In the genomic region with DNA sequence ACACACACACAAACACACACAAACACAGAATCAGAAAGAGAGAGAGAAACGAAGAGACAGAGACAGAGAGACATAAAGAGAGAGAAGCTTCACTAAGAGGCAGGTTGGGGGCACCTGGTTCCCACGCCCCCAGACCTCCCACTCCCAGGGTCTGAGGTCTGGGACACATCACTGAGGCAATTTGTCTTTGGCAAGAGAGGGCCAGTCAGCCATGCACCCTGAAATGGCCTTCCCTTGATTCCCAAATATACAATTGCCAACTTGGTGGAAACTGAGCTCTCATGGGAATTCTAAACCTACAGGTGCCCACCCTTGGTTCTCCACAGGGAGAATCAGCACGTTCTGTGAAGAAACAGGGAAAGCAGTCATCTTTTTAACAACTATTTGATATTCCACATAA, we compare ENCODE assay signal across 15 cellular contexts.
"Had no signal": no experiment of that assay in that cellular context is flagged by ENCODE, and none has a peak within 500 bp of the region (broad histone marks: within the 10 kb centered on the region; RNA-seq: fewer than 3 reads in every experiment).

No MANE protein-coding gene starts in this region.

- H3K79me2 ChIP-seq: parathyroid adenoma had no signal

- H3K4me1 Mint-ChIP-seq: activated naive CD8-positive, alpha-beta T cell treated with anti-CD3 and anti-CD28 coated beads, Interleukin-2, amount 50 U/mL, for 24 hours; central memory CD8-positive, alpha-beta T cell; memory B cell; stimulated activated naive B cell treated with anti-CD40 and anti-IgM and Interleukin-4, amounts not matched to agents 10 μg/mL and 1 μg/mL and 100 μg/mL, for 72 hours had no signal

- DNase-seq: activated CD4-positive, alpha-beta T cell treated with anti-CD3 and anti-CD28 coated beads for 48 hours; activated naive CD4-positive, alpha-beta T cell treated with Interleukin-2 at 50 U/mL for 16 hours; activated naive CD8-positive, alpha-beta T cell treated with anti-CD3 and anti-CD28 coated beads, Interleukin-2, amount 50 U/mL, for 24 hours; stimulated activated CD4-positive, alpha-beta T cell treated with anti-CD3 and anti-CD28 coated beads, Interleukin-2, amount 100 ng/mL, for 24 hours; stimulated activated naive B cell treated with anti-CD40 and anti-IgM and Interleukin-4, amounts not matched to agents 10 μg/mL and 1 μg/mL and 100 μg/mL, for 72 hours had no signal

- H3K9me3 ChIP-seq: suprapubic skin had no signal

- H3K4me3 ChIP-seq: suprapubic skin had no signal

- H3K9me3 Mint-ChIP-seq: activated naive CD8-positive, alpha-beta T cell treated with anti-CD3 and anti-CD28 coated beads, Interleukin-2, amount 50 U/mL, for 24 hours; central memory CD8-positive, alpha-beta T cell; dendritic cell treated with granulocyte-macrophage colony-stimulating factor and Interleukin-4, amounts not matched to agents 40 ng/mL and 50 ng/mL, for 4 days; memory B cell; neural crest cell; stimulated activated naive B cell treated with anti-CD40 and anti-IgM and Interleukin-4, amounts not matched to agents 10 μg/mL and 1 μg/mL and 100 μg/mL, for 72 hours; T-helper 1 cell treated with Interleukin-12 subunit alpha and Interleukin-12 subunit beta and Interleukin-4 antibody, amounts not matched to agents 30 μg/mL and 1 μg/mL, for 36 hours; WTC11 had no signal

- H3K4me1 ChIP-seq: parathyroid adenoma had no signal

- H3K4me3 Mint-ChIP-seq: activated naive CD8-positive, alpha-beta T cell treated with anti-CD3 and anti-CD28 coated beads, Interleukin-2, amount 50 U/mL, for 24 hours; central memory CD8-positive, alpha-beta T cell; dendritic cell treated with granulocyte-macrophage colony-stimulating factor and Interleukin-4, amounts not matched to agents 40 ng/mL and 50 ng/mL, for 4 days; memory B cell; neural crest cell; stimulated activated naive B cell treated with anti-CD40 and anti-IgM and Interleukin-4, amounts not matched to agents 10 μg/mL and 1 μg/mL and 100 μg/mL, for 72 hours; T-helper 1 cell treated with Interleukin-12 subunit alpha and Interleukin-12 subunit beta and Interleukin-4 antibody, amounts not matched to agents 30 μg/mL and 1 μg/mL, for 36 hours; WTC11 had no signal

- H3K36me3 Mint-ChIP-seq: memory B cell; stimulated activated naive B cell treated with anti-CD40 and anti-IgM and Interleukin-4, amounts not matched to agents 10 μg/mL and 1 μg/mL and 100 μg/mL, for 72 hours; WTC11 had no signal

- H2AFZ ChIP-seq: parathyroid adenoma had no signal

- H3K27me3 ChIP-seq: suprapubic skin had no signal

- H3K9ac ChIP-seq: parathyroid adenoma had no signal

- H3K27ac Mint-ChIP-seq: activated naive CD8-positive, alpha-beta T cell treated with anti-CD3 and anti-CD28 coated beads, Interleukin-2, amount 50 U/mL, for 24 hours; dendritic cell treated with granulocyte-macrophage colony-stimulating factor and Interleukin-4, amounts not matched to agents 40 ng/mL and 50 ng/mL, for 4 days; memory B cell; stimulated activated naive B cell treated with anti-CD40 and anti-IgM and Interleukin-4, amounts not matched to agents 10 μg/mL and 1 μg/mL and 100 μg/mL, for 72 hours; T-helper 1 cell treated with Interleukin-12 subunit alpha and Interleukin-12 subunit beta and Interleukin-4 antibody, amounts not matched to agents 30 μg/mL and 1 μg/mL, for 36 hours; WTC11 had no signal

- H3K36me3 ChIP-seq: suprapubic skin had no signal

- ATAC-seq: activated naive CD8-positive, alpha-beta T cell treated with anti-CD3 and anti-CD28 coated beads, Interleukin-2, amount 50 U/mL, for 24 hours; esophagus mucosa; SK-N-SH treated with all-trans-retinoic acid at 6 μM for 48 hours; stimulated activated naive B cell treated with anti-CD40 and anti-IgM and Interleukin-4, amounts not matched to agents 10 μg/mL and 1 μg/mL and 100 μg/mL, for 72 hours; WTC11 had no signal

- H3K27ac ChIP-seq: parathyroid adenoma, suprapubic skin had no signal
